1 cellular context compared by ENCODE assay signal in the genomic region with DNA sequence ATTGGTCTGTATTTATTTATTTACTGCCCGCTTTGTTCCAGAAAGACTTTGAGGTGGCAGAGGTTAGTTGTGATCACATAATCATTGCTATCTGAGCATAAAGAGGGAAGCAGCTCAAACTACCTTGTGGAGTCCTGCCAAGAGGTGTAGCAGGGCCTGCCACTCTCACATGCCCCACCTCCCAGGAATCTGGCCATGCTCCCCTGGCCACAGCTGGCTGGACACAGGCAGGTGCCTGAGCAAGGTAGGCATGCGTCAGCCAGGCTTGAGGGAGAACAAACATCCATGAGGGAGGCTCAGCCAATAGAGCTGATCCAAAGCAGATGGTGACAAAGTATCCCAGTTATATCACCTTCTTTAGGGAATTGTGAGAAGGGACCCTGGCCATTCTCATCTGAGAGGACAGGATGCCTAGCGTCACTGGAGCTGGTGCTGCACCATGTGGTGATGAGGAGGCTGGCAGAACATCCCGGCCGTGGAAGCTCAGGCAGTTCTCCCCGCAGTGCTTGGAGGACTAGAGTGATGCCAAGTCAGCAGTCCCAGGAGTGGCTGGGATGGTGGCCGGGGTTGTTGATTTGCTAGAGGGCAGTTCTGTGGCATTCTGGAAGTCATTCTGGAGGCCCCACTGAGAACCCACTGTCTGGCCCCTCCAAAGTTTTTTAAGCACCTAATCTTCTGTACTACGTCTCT.
TF ChIP-seq lines count a peak whose summit lies in the region.

No MANE protein-coding gene starts in this region.

TF ChIP-seq in IMR-90, 13 proteins besides CTCF, POLR2A, EP300 and RAD21:
- TF ChIP-seq, protein P1, sequence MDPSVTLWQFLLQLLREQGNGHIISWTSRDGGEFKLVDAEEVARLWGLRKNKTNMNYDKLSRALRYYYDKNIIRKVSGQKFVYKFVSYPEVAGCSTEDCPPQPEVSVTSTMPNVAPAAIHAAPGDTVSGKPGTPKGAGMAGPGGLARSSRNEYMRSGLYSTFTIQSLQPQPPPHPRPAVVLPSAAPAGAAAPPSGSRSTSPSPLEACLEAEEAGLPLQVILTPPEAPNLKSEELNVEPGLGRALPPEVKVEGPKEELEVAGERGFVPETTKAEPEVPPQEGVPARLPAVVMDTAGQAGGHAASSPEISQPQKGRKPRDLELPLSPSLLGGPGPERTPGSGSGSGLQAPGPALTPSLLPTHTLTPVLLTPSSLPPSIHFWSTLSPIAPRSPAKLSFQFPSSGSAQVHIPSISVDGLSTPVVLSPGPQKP (IDR thresholded peaks at IDR 0.05; ENCODE audit: borderline replicate concordance, low read depth, low read length) = no peak
- no peak for TF ChIP-seq SMC3 (IDR thresholded peaks at IDR 0.05; ENCODE audit: low read depth, low read length)
- TF ChIP-seq, protein P2, sequence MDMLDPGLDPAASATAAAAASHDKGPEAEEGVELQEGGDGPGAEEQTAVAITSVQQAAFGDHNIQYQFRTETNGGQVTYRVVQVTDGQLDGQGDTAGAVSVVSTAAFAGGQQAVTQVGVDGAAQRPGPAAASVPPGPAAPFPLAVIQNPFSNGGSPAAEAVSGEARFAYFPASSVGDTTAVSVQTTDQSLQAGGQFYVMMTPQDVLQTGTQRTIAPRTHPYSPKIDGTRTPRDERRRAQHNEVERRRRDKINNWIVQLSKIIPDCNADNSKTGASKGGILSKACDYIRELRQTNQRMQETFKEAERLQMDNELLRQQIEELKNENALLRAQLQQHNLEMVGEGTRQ (IDR thresholded peaks at IDR 0.05; ENCODE audit: low read depth, low read length) = no peak
- no peak for TF ChIP-seq FOS (IDR thresholded peaks at IDR 0.05; ENCODE audit: low read depth, low read length)
- no peak for TF ChIP-seq MAFK (IDR thresholded peaks at IDR 0.05; ENCODE audit: low read depth, low read length)
- TF ChIP-seq CEBPB (IDR thresholded peaks at IDR 0.05; ENCODE audit: low read depth, low read length) = no peak
- TF ChIP-seq RFX5 (IDR thresholded peaks at IDR 0.05; ENCODE audit: low read depth, low read length) = no peak
- TF ChIP-seq CHD1 (IDR thresholded peaks at IDR 0.05; ENCODE audit: low read depth, low read length) = no peak
- no peak for TF ChIP-seq MXI1 (IDR thresholded peaks at IDR 0.05; ENCODE audit: borderline replicate concordance, low read depth, low read length)
- TF ChIP-seq NFE2L2 (IDR thresholded peaks at IDR 0.05; ENCODE audit: low read depth, low read length) = no peak
- TF ChIP-seq MAZ (IDR thresholded peaks at IDR 0.05; ENCODE audit: borderline replicate concordance, low read depth, low read length) = no peak
- no peak for TF ChIP-seq BHLHE40 (IDR thresholded peaks at IDR 0.05; ENCODE audit: low read depth, low read length)
- no peak for TF ChIP-seq RCOR1 (IDR thresholded peaks at IDR 0.05; ENCODE audit: insufficient replicate concordance, low read length)
TF ChIP-seq in IMR-90: peak in this region for 0.
